In the genomic region with DNA sequence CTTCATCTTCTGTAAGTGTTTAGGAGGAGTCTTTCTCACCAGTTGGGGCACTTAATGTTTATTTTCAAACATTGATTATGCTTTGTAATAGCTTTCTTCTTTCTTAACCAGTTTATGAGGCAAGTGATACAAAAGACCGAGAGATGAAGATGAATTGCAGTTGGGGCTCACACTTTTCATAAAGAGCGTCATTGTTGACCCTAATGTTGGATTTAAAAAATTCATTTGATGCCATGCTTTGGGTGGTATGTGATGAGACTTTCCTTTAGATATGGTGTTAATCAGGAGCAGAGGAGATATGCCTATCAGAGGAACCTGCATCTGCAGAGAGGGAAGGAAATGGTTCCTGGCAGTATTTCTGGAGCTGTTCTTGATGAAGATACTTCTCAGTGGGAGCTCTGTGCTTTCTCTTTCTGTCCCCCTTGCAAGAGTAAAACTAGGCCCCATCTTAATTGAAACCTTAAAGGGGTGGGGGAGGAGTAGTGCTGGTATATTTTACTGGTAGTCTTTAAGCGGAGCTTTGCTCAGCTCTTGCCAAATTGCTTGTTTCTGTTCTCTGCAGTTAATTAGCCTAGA, we compare ENCODE assay signal across 1 cellular context.
A peak's percentile ranks its signal among the peaks of the same experiment; 100 is the strongest.
TF ChIP-seq lines count a peak whose summit lies in the region.

No MANE protein-coding gene starts in this region.

TF ChIP-seq in HepG2, 621 proteins besides CTCF, POLR2A, EP300 and RAD21 (continued from another document):
- TF ChIP-seq, protein P1, sequence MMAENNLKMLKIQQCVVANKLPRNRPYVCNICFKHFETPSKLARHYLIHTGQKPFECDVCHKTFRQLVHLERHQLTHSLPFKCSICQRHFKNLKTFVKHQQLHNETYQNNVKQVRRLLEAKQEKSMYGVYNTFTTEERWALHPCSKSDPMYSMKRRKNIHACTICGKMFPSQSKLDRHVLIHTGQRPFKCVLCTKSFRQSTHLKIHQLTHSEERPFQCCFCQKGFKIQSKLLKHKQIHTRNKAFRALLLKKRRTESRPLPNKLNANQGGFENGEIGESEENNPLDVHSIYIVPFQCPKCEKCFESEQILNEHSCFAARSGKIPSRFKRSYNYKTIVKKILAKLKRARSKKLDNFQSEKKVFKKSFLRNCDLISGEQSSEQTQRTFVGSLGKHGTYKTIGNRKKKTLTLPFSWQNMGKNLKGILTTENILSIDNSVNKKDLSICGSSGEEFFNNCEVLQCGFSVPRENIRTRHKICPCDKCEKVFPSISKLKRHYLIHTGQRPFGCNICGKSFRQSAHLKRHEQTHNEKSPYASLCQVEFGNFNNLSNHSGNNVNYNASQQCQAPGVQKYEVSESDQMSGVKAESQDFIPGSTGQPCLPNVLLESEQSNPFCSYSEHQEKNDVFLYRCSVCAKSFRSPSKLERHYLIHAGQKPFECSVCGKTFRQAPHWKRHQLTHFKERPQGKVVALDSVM (CRISPR knock-in tag; IDR thresholded peaks at IDR 0.05): peak; percentile 36; the same call in 1 of the 2 replicates
